ENCODE assay signal across 8 cellular contexts in genomic region chr6:27617046-27617687, GRCh38.
DNase-seq lines count a peak whose midpoint lies in the region; ATAC-seq and TF ChIP-seq lines count a peak whose summit lies in the region.

No MANE protein-coding gene starts in this region.

- H3K4me3 ChIP-seq in HFF-Myc (replicated peaks; ENCODE audit: low read depth, low read length): peak overlapping the region; percentile 58
- H3K4me3 ChIP-seq in astrocyte of the cerebellum (ENCODE audit: low read depth, low read length): peak overlapping the region; percentile 52

- ATAC-seq in GM19467 (IDR thresholded peaks at IDR 0.05; ENCODE audit: unreplicated experiment): no peak

- no peak for TF ChIP-seq CTCF in HFF-Myc (IDR thresholded peaks at IDR 0.05; ENCODE audit: low read depth, low read length, missing control alignments)
- TF ChIP-seq CTCF in astrocyte of the cerebellum (IDR thresholded peaks at IDR 0.05; ENCODE audit: low read depth, low read length, missing control alignments): no peak

- in situ Hi-C loops in astrocyte of the cerebellum (cut with HindIII; ENCODE audit: low sequenced_read_pairs): no loop called here

- DNase-seq in AG08395 (ENCODE audit: low spot score): peak; percentile 15
- no peak for DNase-seq in HFF-Myc (ENCODE audit: extremely low read depth, low read depth)
- no peak for DNase-seq in astrocyte of the cerebellum (ENCODE audit: low read depth)
- peak; percentile 18 to 23 for DNase-seq in lung microvascular endothelial cell (ENCODE audit: low read depth in 2 of 2)
- no peak for DNase-seq in cerebellar nuclear complex (lab: John Stamatoyannopoulos, UW)
- DNase-seq in DMS79 treated with DMSO at 0.1 percent for 48 hours (lab: John Stamatoyannopoulos, UW): no peak
- DNase-seq in NCI-H345 (lab: John Stamatoyannopoulos, UW): no peak

Comparison
In these comparisons a context has a peak if more than half of its experiments do, and no peak if none do; other contexts are left out.
1. DNase-seq: peak in AG08395 (single experiment) and lung microvascular endothelial cell (2 of 2); none in HFF-Myc (single experiment), astrocyte of the cerebellum (single experiment), cerebellar nuclear complex (0 of 2), DMS79 treated with DMSO at 0.1 percent for 48 hours (single experiment) and NCI-H345 (single experiment).